9 cellular contexts compared by ENCODE assay signal in the genomic region with DNA sequence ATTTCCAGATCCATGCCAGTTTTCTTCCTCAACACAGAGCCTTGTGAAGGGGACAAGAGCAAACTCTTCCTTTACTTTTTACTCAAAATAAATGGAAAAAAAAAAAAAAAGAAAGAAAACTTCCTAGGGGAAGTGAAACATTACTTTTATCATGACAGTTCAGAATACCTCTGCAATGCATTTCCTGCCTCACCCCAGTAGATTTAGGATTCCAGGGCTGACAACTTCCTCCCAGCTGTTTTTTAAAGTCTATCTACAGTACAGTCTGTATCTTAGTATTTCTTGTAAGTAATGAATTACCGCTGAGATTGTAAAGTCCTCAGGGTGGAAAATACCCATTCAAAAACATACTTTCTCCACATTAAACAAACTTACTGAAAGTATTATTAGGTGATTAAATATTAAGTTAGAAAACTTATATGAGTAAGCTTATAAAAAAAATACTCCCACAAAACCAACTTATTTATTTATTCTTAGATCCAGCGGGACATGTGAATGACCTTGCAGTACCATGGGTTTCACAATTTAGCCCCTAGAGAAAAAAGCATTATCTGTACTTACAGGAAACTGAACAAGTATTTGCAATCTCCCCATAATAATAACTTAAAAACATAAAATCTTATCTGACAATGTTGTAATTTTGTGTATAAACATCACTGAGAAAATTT.
A peak's percentile ranks its signal among the peaks of the same experiment; 100 is the strongest.
DNase-seq lines count a peak whose midpoint lies in the region; ATAC-seq, FAIRE-seq and TF ChIP-seq lines count a peak whose summit lies in the region.
"Had no signal": no experiment of that assay in that cellular context is flagged by ENCODE, and none has a peak within 500 bp of the region (broad histone marks: within the 10 kb centered on the region; RNA-seq: fewer than 3 reads in every experiment).

No MANE protein-coding gene starts in this region.

- peak in 1 of 2 experiments; percentile 29 for DNase-seq in SJCRH30
- peak; percentile 75 to 95 for DNase-seq in fibroblast of lung (ENCODE audit: low read depth in 2 of 2)
- no peak for DNase-seq in pancreas
- DNase-seq in DMS153 (lab: John Stamatoyannopoulos, UW) = no peak
- no peak for DNase-seq in NCI-H2107 (lab: John Stamatoyannopoulos, UW)
- no peak for DNase-seq in GM19238 (ENCODE audit: insufficient read length, low spot score)
- DNase-seq in anterior cingulate cortex (lab: John Stamatoyannopoulos, UW) = no peak
- DNase-seq: T-helper 1 cell had no signal

- peak; percentile 17 for FAIRE-seq in pancreas (lab: Jason Lieb, UNC)

- H3K4me3 ChIP-seq in SJCRH30 (no peak overlapping the region), fibroblast of lung (replicated peaks in 1 of 4; ENCODE audit: control extremely low read depth in 1 of 4, insufficient read depth in 1 of 4, low read depth in 3 of 4, low read length in 4 of 4) (no peak overlapping the region), pancreas (no peak overlapping the region)

- intact Hi-C loops in pancreas (cut with DNase I) = no loop called here

- peaks cover 92% of the 10 kb centered on the region for H3K79me2 ChIP-seq in fibroblast of lung (ENCODE audit: control insufficient read depth, insufficient read depth, low read length)

- ATAC-seq in GM18498 (IDR thresholded peaks at IDR 0.05; ENCODE audit: unreplicated experiment) = peak; percentile 48
- peak in 3 of 4 donors; percentile 45 to 50 (median 50) for ATAC-seq in pancreas

- no peak overlapping the region for H2AFZ ChIP-seq in fibroblast of lung (ENCODE audit: low read length)

- TF ChIP-seq CTCF in fibroblast of lung (conservative IDR thresholded peaks at IDR 0.05 in 1 of 2, IDR thresholded peaks at IDR 0.05 in 1 of 2; ENCODE audit: low read depth in 1 of 2, low read length in 2 of 2) (no peak), pancreas (IDR thresholded peaks at IDR 0.05) (no peak)

- H3K9me3 ChIP-seq in SJCRH30 (replicated peaks) (no peaks in the 10 kb centered on the region), fibroblast of lung (ENCODE audit: control insufficient read depth, insufficient read depth, low read depth, low read length) (no peaks in the 10 kb centered on the region), pancreas (no peaks in the 10 kb centered on the region)

- peak overlapping the region; percentile 25; the same call in 1 of the 2 replicates for H3K27ac ChIP-seq in SJCRH30
- peak overlapping the region; percentile 87 for H3K27ac ChIP-seq in fibroblast of lung (ENCODE audit: insufficient read depth, low read length)
- H3K27ac ChIP-seq in pancreas = no peak overlapping the region

- H4K20me1 ChIP-seq in fibroblast of lung (ENCODE audit: control insufficient read depth, extremely low read depth, insufficient read depth, low read length) = no peaks in the 10 kb centered on the region

- H3K9ac ChIP-seq in fibroblast of lung (ENCODE audit: insufficient read depth, low read length) = no peak overlapping the region

- peak overlapping the region; percentile 20 for H3K4me2 ChIP-seq in fibroblast of lung (ENCODE audit: extremely low read depth, insufficient read depth, low read length)

- H3K36me3 ChIP-seq in SJCRH30 (no peaks in the 10 kb centered on the region; the same call in 1 of the 2 replicates), fibroblast of lung (ENCODE audit: control insufficient read depth, insufficient read depth, low read length) (no peaks in the 10 kb centered on the region), pancreas (no peaks in the 10 kb centered on the region)

- H3K4me1 ChIP-seq in SJCRH30 = peaks cover 28% of the 10 kb centered on the region
- peaks cover 46% of the 10 kb centered on the region for H3K4me1 ChIP-seq in fibroblast of lung (ENCODE audit: control insufficient read depth, extremely low read depth, insufficient read depth, low read length)
- H3K4me1 ChIP-seq in pancreas = peaks cover 0 to 30% (median 7%) of the 10 kb centered on the region in 3 donors

- WGBS in pancreas, 2 donors = 64 to 72% methylated on average over 2 of the region's 2 CpGs

- H3K27me3 ChIP-seq in SJCRH30 = no peaks in the 10 kb centered on the region
- H3K27me3 ChIP-seq in fibroblast of lung (ENCODE audit: control insufficient read depth, insufficient read depth, low read length) = no peaks in the 10 kb centered on the region
- no peaks in the 10 kb centered on the region for H3K27me3 ChIP-seq in pancreas

Comparison
In these comparisons a context has a peak if more than half of its experiments do, and no peak if none do; other contexts are left out.
1. DNase-seq: peak in fibroblast of lung (2 of 2); none in pancreas (0 of 6), DMS153 (single experiment), NCI-H2107 (single experiment), GM19238 (single experiment) and anterior cingulate cortex (0 of 58).
2. H3K27ac ChIP-seq: peak in SJCRH30 (single experiment) and fibroblast of lung (single experiment); none in pancreas (0 of 4).